ENCODE assay signal across 9 cellular contexts in genomic region chr2:85355521-85355920, GRCh38. TPM values are rescaled to one million over a fixed set of nuclear protein-coding genes. Genes with fewer than 3 reads are reported as not detected.
DNase-seq lines count a peak whose midpoint lies in the region; ATAC-seq, FAIRE-seq and TF ChIP-seq lines count a peak whose summit lies in the region.
"Had no signal": no experiment of that assay in that cellular context is flagged by ENCODE, and none has a peak within 500 bp of the region (broad histone marks: within the 10 kb centered on the region; RNA-seq: fewer than 3 reads in every experiment).

No MANE protein-coding gene starts in this region.

- DNase-seq in bronchial epithelial cell (ENCODE audit: low read depth) (no peak), urothelium cell line (ENCODE audit: low spot score) (no peak), D341Med (ENCODE audit: low spot score) (no peak)

- H3K4me3 ChIP-seq in ACC112 (ENCODE audit: low read depth, low read length), result peak overlapping the region; percentile 90
- H3K4me3 ChIP-seq in HUES64 (ENCODE audit: low read length), result peak overlapping the region; percentile 92
- H3K4me3 ChIP-seq in bronchial epithelial cell (ENCODE audit: low read depth, low read length), result peak overlapping the region; percentile 65
- H3K4me3 ChIP-seq in muscle layer of colon (ENCODE audit: low read depth in 1 of 2, low read length in 2 of 2), result peak overlapping the region; percentile 78 to 97

- 89% methylated on average over 3 of the region's 3 CpGs for WGBS in HUES64

- no peaks in the 10 kb centered on the region for H3K27me3 ChIP-seq in ACC112 (ENCODE audit: insufficient read depth, low read length)
- no peaks in the 10 kb centered on the region for H3K27me3 ChIP-seq in HUES64 (ENCODE audit: insufficient read depth, low read length)
- no peaks in the 10 kb centered on the region for H3K27me3 ChIP-seq in bronchial epithelial cell (ENCODE audit: control insufficient read depth, insufficient read depth, low read length)
- H3K27me3 ChIP-seq in muscle layer of colon (ENCODE audit: control insufficient read depth in 1 of 2, insufficient read depth in 2 of 2, low read length in 2 of 2), result no peaks in the 10 kb centered on the region

- peaks cover 3% of the 10 kb centered on the region; the same call in 1 of the 2 replicates for H3K36me3 ChIP-seq in ACC112 (ENCODE audit: insufficient read depth, low read length)
- peaks cover 23% of the 10 kb centered on the region for H3K36me3 ChIP-seq in HUES64 (ENCODE audit: insufficient read depth, low read length)
- peaks cover 4% of the 10 kb centered on the region for H3K36me3 ChIP-seq in bronchial epithelial cell (ENCODE audit: control insufficient read depth, insufficient read depth, low read length)
- peaks cover 36% of the 10 kb centered on the region for H3K36me3 ChIP-seq in muscle layer of colon (ENCODE audit: insufficient read depth, low read length)

- peaks cover 25% of the 10 kb centered on the region for H3K79me2 ChIP-seq in ACC112 (ENCODE audit: control insufficient read depth, insufficient read depth, low read length, unreplicated experiment)

- peak overlapping the region; percentile 94 for H2AFZ ChIP-seq in ACC112 (ENCODE audit: low read length, unreplicated experiment)

- TF ChIP-seq CTCF in bronchial epithelial cell (IDR thresholded peaks at IDR 0.05; ENCODE audit: insufficient read depth, low read length, severe bottlenecking), result no peak

- FAIRE-seq in bronchial epithelial cell (lab: Jason Lieb, UNC) (no peak), urothelium cell line (lab: Jason Lieb, UNC) (no peak)
- FAIRE-seq: GM18507 had no signal

- H3K9ac ChIP-seq in HUES64 (ENCODE audit: low read depth, low read length), result no peak overlapping the region
- H3K9ac ChIP-seq in muscle layer of colon (ENCODE audit: low read length), result peak overlapping the region; percentile 89

- no peak overlapping the region for H3K27ac ChIP-seq in ACC112 (ENCODE audit: low read depth, low read length)
- H3K27ac ChIP-seq in HUES64 (ENCODE audit: low read depth, low read length), result no peak overlapping the region
- H3K27ac ChIP-seq in muscle layer of colon (ENCODE audit: low read depth, low read length), result no peak overlapping the region

- H3K9me3 ChIP-seq in HUES64 (ENCODE audit: insufficient read depth, low read depth, low read length), result no peaks in the 10 kb centered on the region
- H3K9me3 ChIP-seq in muscle layer of colon (ENCODE audit: low read length), result no peaks in the 10 kb centered on the region

- H3K4me1 ChIP-seq in ACC112 (ENCODE audit: control insufficient read depth, insufficient read depth, low read length, unreplicated experiment), result peaks cover 27% of the 10 kb centered on the region
- H3K4me1 ChIP-seq in HUES64 (ENCODE audit: insufficient read depth, low read length), result peaks cover 8% of the 10 kb centered on the region; the same call in 1 of the 2 replicates
- peaks cover 23% of the 10 kb centered on the region for H3K4me1 ChIP-seq in muscle layer of colon (ENCODE audit: insufficient read depth, low read length)

- ATAC-seq in HG03354 (IDR thresholded peaks at IDR 0.05; ENCODE audit: poor library complexity, severe bottlenecking, unreplicated experiment), result no peak
- ATAC-seq in GM18861 (IDR thresholded peaks at IDR 0.05; ENCODE audit: unreplicated experiment), result no peak

RNA-seq across cellular contexts. Expression of gene ELMOD3, which starts 1.0 kb away (rescaled TPM):
- 7.1 TPM for polyA plus RNA-seq in HUES64 (2013, experiment 1 of 2)
- 6.6 TPM for polyA plus RNA-seq in HUES64 (2013, experiment 2 of 2)
- 13.2 and 15.1 TPM in 2 replicates for total RNA-seq in bronchial epithelial cell

RNA-seq across cellular contexts. Expression of gene RETSAT, which starts 1.2 kb away (rescaled TPM):
- 6.2 TPM for polyA plus RNA-seq in HUES64 (2013, experiment 1 of 2)
- polyA plus RNA-seq in HUES64 (2013, experiment 2 of 2), result 6.7 TPM
- total RNA-seq in bronchial epithelial cell, result 79.2 and 95.4 TPM in 2 replicates

RNA-seq across cellular contexts. Expression of gene TGOLN2, which starts 27.7 kb away (rescaled TPM):
- polyA plus RNA-seq in HUES64 (2013, experiment 1 of 2), result 31.2 TPM
- polyA plus RNA-seq in HUES64 (2013, experiment 2 of 2), result 30.5 TPM
- total RNA-seq in bronchial epithelial cell, result 34.5 and 41.3 TPM in 2 replicates

RNA-seq across cellular contexts. Expression of gene CAPG, which starts 54.6 kb away (rescaled TPM):
- polyA plus RNA-seq in HUES64 (2013, experiment 1 of 2), result 45.8 TPM
- 57.0 TPM for polyA plus RNA-seq in HUES64 (2013, experiment 2 of 2)
- 701 and 871 TPM in 2 replicates for total RNA-seq in bronchial epithelial cell
